2 cellular contexts compared by ENCODE assay signal in genomic region chr1:230205719-230206198, GRCh38.
TF ChIP-seq lines count a peak whose summit lies in the region.

No MANE protein-coding gene starts in this region.

TF ChIP-seq in IMR-90, 13 proteins besides CTCF, POLR2A, EP300 and RAD21 (continued from another document):
- TF ChIP-seq ELK1 (IDR thresholded peaks at IDR 0.05; ENCODE audit: borderline replicate concordance, low read depth, low read length) (no peak), RCOR1 (IDR thresholded peaks at IDR 0.05; ENCODE audit: insufficient replicate concordance, low read length) (no peak), FOS (IDR thresholded peaks at IDR 0.05; ENCODE audit: low read depth, low read length) (no peak), MAFK (IDR thresholded peaks at IDR 0.05; ENCODE audit: low read depth, low read length) (no peak), CEBPB (IDR thresholded peaks at IDR 0.05; ENCODE audit: low read depth, low read length) (no peak), CHD1 (IDR thresholded peaks at IDR 0.05; ENCODE audit: low read depth, low read length) (no peak), BHLHE40 (IDR thresholded peaks at IDR 0.05; ENCODE audit: low read depth, low read length) (no peak), MAZ (IDR thresholded peaks at IDR 0.05; ENCODE audit: borderline replicate concordance, low read depth, low read length) (no peak), SMC3 (IDR thresholded peaks at IDR 0.05; ENCODE audit: low read depth, low read length) (no peak), RFX5 (IDR thresholded peaks at IDR 0.05; ENCODE audit: low read depth, low read length) (no peak), USF2 (IDR thresholded peaks at IDR 0.05; ENCODE audit: low read depth, low read length) (no peak), MXI1 (IDR thresholded peaks at IDR 0.05; ENCODE audit: borderline replicate concordance, low read depth, low read length) (no peak)

TF ChIP-seq in K562, 482 proteins besides CTCF, POLR2A, EP300 and RAD21 (continued from another document and continues in another):
- TF ChIP-seq KLF13 (tag; IDR thresholded peaks at IDR 0.05; ENCODE audit: borderline replicate concordance, low read depth) (no peak), ZNF23 (CRISPR knock-in tag; IDR thresholded peaks at IDR 0.05) (no peak), ZEB2 (IDR thresholded peaks at IDR 0.05) (peak; percentile 80), HDAC6 (IDR thresholded peaks at IDR 0.05; ENCODE audit: low read depth, low read length) (no peak), STAG1 (CRISPR knock-in tag; IDR thresholded peaks at IDR 0.05; ENCODE audit: borderline replicate concordance) (no peak), ZNF174 (CRISPR knock-in tag; IDR thresholded peaks at IDR 0.05) (no peak), NFXL1 (CRISPR knock-in tag; IDR thresholded peaks at IDR 0.05) (no peak), TBL1XR1 (IDR thresholded peaks at IDR 0.05; ENCODE audit: low read length in 2 of 2) (peak in 1 of 2 experiments; percentile 86; a peak in 2 of 4 replicates), TAF7 (tag; IDR thresholded peaks at IDR 0.05) (no peak), MNT (conservative IDR thresholded peaks at IDR 0.05) (peak; percentile 13 to 32; a peak in 2 of 4 replicates), SOX6 (IDR thresholded peaks at IDR 0.05) (peak; percentile 74; the same call in 1 of the 2 replicates), POU5F1 (IDR thresholded peaks at IDR 0.05; ENCODE audit: borderline replicate concordance, low read depth, low read length, partially characterized antibody) (no peak), BRCA1 (IDR thresholded peaks at IDR 0.05) (no peak), BRCA1 (CRISPR knock-in tag; IDR thresholded peaks at IDR 0.05) (no peak), ZBTB12 (CRISPR knock-in tag; IDR thresholded peaks at IDR 0.05) (no peak), NRF1 (conservative IDR thresholded peaks at IDR 0.05 in 1 of 2, IDR thresholded peaks at IDR 0.05 in 1 of 2) (no peak), HBP1 (CRISPR knock-in tag; IDR thresholded peaks at IDR 0.05) (0 out of 2 replicates have a peak, but pooled peaks have one; percentile 17), PTRF (tag; IDR thresholded peaks at IDR 0.05) (no peak), CREM (IDR thresholded peaks at IDR 0.05; ENCODE audit: low read depth) (peak; percentile 66), ZBTB11 (CRISPR knock-in tag; IDR thresholded peaks at IDR 0.05) (no peak), ARNT (IDR thresholded peaks at IDR 0.05) (no peak; a peak in 1 of 4 replicates), USF1 (CRISPR knock-in tag; IDR thresholded peaks at IDR 0.05) (no peak), CCAR2 (IDR thresholded peaks at IDR 0.05; ENCODE audit: low read depth, low read length) (no peak), ZNF146 (CRISPR knock-in tag; IDR thresholded peaks at IDR 0.05; ENCODE audit: unreplicated experiment) (no peak), CXXC5 (CRISPR knock-in tag; IDR thresholded peaks at IDR 0.05) (peak; percentile 75), ASH1L (IDR thresholded peaks at IDR 0.05; ENCODE audit: borderline replicate concordance, low read depth, partially characterized antibody) (no peak), POLR3G (IDR thresholded peaks at IDR 0.05; ENCODE audit: extremely low read depth, insufficient read length, insufficient replicate concordance) (no peak), KDM5B (IDR thresholded peaks at IDR 0.05; ENCODE audit: insufficient replicate concordance, low read depth, low read length) (no peak), MXI1 (IDR thresholded peaks at IDR 0.05; ENCODE audit: low read depth, low read length) (no peak), YY1 (IDR thresholded peaks at IDR 0.05; ENCODE audit: borderline replicate concordance in 1 of 3, control insufficient read depth in 1 of 3, extremely low read depth in 1 of 3, insufficient read depth in 3 of 3, insufficient read length in 1 of 3, insufficient replicate concordance in 2 of 3, low read depth in 1 of 3, low read length in 2 of 3) (no peak), HDAC1 (IDR thresholded peaks at IDR 0.05) (peak in 1 of 2 experiments; percentile 60; a peak in 1 of 4 replicates), ZNF589 (CRISPR knock-in tag; IDR thresholded peaks at IDR 0.05; ENCODE audit: low read depth) (peak; percentile 61; the same call in 1 of the 2 replicates), ZBTB9 (CRISPR knock-in tag; IDR thresholded peaks at IDR 0.05) (no peak; the same call in 1 of the 2 replicates), ZNF175 (CRISPR knock-in tag; IDR thresholded peaks at IDR 0.05; ENCODE audit: low read depth) (no peak), TEAD4 (IDR thresholded peaks at IDR 0.05; ENCODE audit: low read length) (peak; percentile 99), TEAD4 (CRISPR knock-in tag; IDR thresholded peaks at IDR 0.05; ENCODE audit: borderline replicate concordance) (no peak), PBX2 (CRISPR knock-in tag; IDR thresholded peaks at IDR 0.05; ENCODE audit: low read depth) (no peak), PBX2 (tag; conservative IDR thresholded peaks at IDR 0.05; ENCODE audit: low read depth) (0 out of 2 replicates have a peak, but pooled peaks have one; percentile 15), SREBF1 (IDR thresholded peaks at IDR 0.05; ENCODE audit: borderline replicate concordance, low read depth, low read length) (no peak), RNF219 (CRISPR knock-in tag; IDR thresholded peaks at IDR 0.05) (no peak), SAP30 (IDR thresholded peaks at IDR 0.05; ENCODE audit: borderline replicate concordance, insufficient read depth, low read depth, low read length, poor library complexity, severe bottlenecking) (no peak)
